Comparison of ENCODE assay signal across 21 cellular contexts in genomic region chr9:84978761-84979160, GRCh38.
"Had no signal": no experiment of that assay in that cellular context is flagged by ENCODE, and none has a peak within 500 bp of the region (broad histone marks: within the 10 kb centered on the region; RNA-seq: fewer than 3 reads in every experiment).

No MANE protein-coding gene starts in this region.

- H3K27me3 ChIP-seq: esophagus muscularis mucosa, transverse colon had no signal

- H3K4me1 Mint-ChIP-seq: immature natural killer cell; naive B cell; stimulated activated naive B cell treated with anti-CD40 and anti-IgM and Interleukin-4, amounts not matched to agents 10 μg/mL and 1 μg/mL and 100 μg/mL, for 72 hours; stimulated activated naive CD8-positive, alpha-beta T cell treated with anti-CD3 and anti-CD28 coated beads, Interleukin-15, amount 100 ng/mL, for 72 hours had no signal

- H3K4me3 Mint-ChIP-seq: immature natural killer cell; naive B cell; stimulated activated naive B cell treated with anti-CD40 and anti-IgM and Interleukin-4, amounts not matched to agents 10 μg/mL and 1 μg/mL and 100 μg/mL, for 72 hours; stimulated activated naive CD8-positive, alpha-beta T cell treated with anti-CD3 and anti-CD28 coated beads, Interleukin-15, amount 100 ng/mL, for 72 hours had no signal

- H3K36me3 ChIP-seq: esophagus muscularis mucosa, left ventricle myocardium inferior, lower lobe of right lung, thoracic aorta, transverse colon had no signal

- H3K9me3 ChIP-seq: esophagus muscularis mucosa, left ventricle myocardium inferior, lower lobe of right lung, thoracic aorta, transverse colon had no signal

- FAIRE-seq: endometrium, keratinocyte had no signal

- H3K27ac Mint-ChIP-seq: immature natural killer cell; naive B cell; stimulated activated naive B cell treated with anti-CD40 and anti-IgM and Interleukin-4, amounts not matched to agents 10 μg/mL and 1 μg/mL and 100 μg/mL, for 72 hours; stimulated activated naive CD8-positive, alpha-beta T cell treated with anti-CD3 and anti-CD28 coated beads, Interleukin-15, amount 100 ng/mL, for 72 hours had no signal

- H3K36me3 Mint-ChIP-seq: immature natural killer cell; naive B cell; stimulated activated naive B cell treated with anti-CD40 and anti-IgM and Interleukin-4, amounts not matched to agents 10 μg/mL and 1 μg/mL and 100 μg/mL, for 72 hours had no signal

- H3K27ac ChIP-seq: epithelial cell of prostate, esophagus muscularis mucosa, left ventricle myocardium inferior, lower lobe of right lung, thoracic aorta, transverse colon had no signal

- H3K4me1 ChIP-seq: esophagus muscularis mucosa, left ventricle myocardium inferior, lower lobe of right lung had no signal

- DNase-seq: central memory CD4-positive, alpha-beta T cell; cortex of kidney; effector memory CD4-positive, alpha-beta T cell; foreskin fibroblast; immature natural killer cell; left cardiac atrium; left ventricle myocardium inferior; lower lobe of right lung; mesendoderm; naive B cell; posterior cingulate gyrus; right cardiac atrium; stimulated activated CD4-positive, alpha-beta T cell treated with anti-CD3 and anti-CD28 coated beads, Interleukin-4, amount 100 ng/mL, for 4 hours; stimulated activated naive B cell treated with anti-CD40 and anti-IgM and Interleukin-4, amounts not matched to agents 10 μg/mL and 1 μg/mL and 100 μg/mL, for 72 hours; stimulated activated naive CD8-positive, alpha-beta T cell treated with anti-CD3 and anti-CD28 coated beads, Interleukin-15, amount 100 ng/mL, for 72 hours; transverse colon had no signal

- ATAC-seq: left cardiac atrium; lower lobe of right lung; right cardiac atrium; stimulated activated naive B cell treated with anti-CD40 and anti-IgM and Interleukin-4, amounts not matched to agents 10 μg/mL and 1 μg/mL and 100 μg/mL, for 72 hours; stimulated activated naive CD8-positive, alpha-beta T cell treated with anti-CD3 and anti-CD28 coated beads, Interleukin-15, amount 100 ng/mL, for 72 hours had no signal

- H3K4me3 ChIP-seq: esophagus muscularis mucosa, left ventricle myocardium inferior, lower lobe of right lung, thoracic aorta, transverse colon had no signal
